ENCODE assay signal across 18 cellular contexts in genomic region chr5:92378961-92379611, GRCh38.
DNase-seq lines count a peak whose midpoint lies in the region; ATAC-seq and TF ChIP-seq lines count a peak whose summit lies in the region.
"Had no signal": no experiment of that assay in that cellular context is flagged by ENCODE, and none has a peak within 500 bp of the region (broad histone marks: within the 10 kb centered on the region; RNA-seq: fewer than 3 reads in every experiment).

No MANE protein-coding gene starts in this region.

- H3K9me3 Mint-ChIP-seq in osteocyte (ENCODE audit: unreplicated experiment), result peaks cover 3% of the 10 kb centered on the region
- H3K9me3 Mint-ChIP-seq: activated naive CD8-positive, alpha-beta T cell treated with anti-CD3 and anti-CD28 coated beads, Interleukin-2, amount 10 ng/mL, durations not matched to agents 7 days and 5 days; nephron had no signal

- peaks cover 5% of the 10 kb centered on the region for H3K4me1 ChIP-seq in cardiac muscle cell (ENCODE audit: low read depth)
- H3K4me1 ChIP-seq: foreskin keratinocyte had no signal

- no peak overlapping the region for H3K27ac ChIP-seq in cardiac muscle cell
- H3K27ac ChIP-seq: foreskin keratinocyte, skin epidermis had no signal

- H3K4me1 Mint-ChIP-seq in osteocyte (ENCODE audit: unreplicated experiment), result peaks cover 26% of the 10 kb centered on the region
- H3K4me1 Mint-ChIP-seq: activated naive CD8-positive, alpha-beta T cell treated with anti-CD3 and anti-CD28 coated beads, Interleukin-2, amount 10 ng/mL, durations not matched to agents 7 days and 5 days; nephron had no signal

- peak; percentile 79 for DNase-seq in HT1080 (ENCODE audit: low read depth)
- peak; percentile 18 for DNase-seq in amniotic epithelial cell (ENCODE audit: low read depth)
- DNase-seq in cardiac muscle cell (ENCODE audit: low read depth in 1 of 2, low spot score in 1 of 2), result peak; percentile 13 to 31
- DNase-seq in osteocyte (ENCODE audit: extremely low spot score, unreplicated experiment), result no peak
- DNase-seq in SK-N-DZ (ENCODE audit: low spot score), result no peak
- DNase-seq in germinal center (ENCODE audit: low spot score), result no peak
- no peak for DNase-seq in stimulated activated naive CD4-positive, alpha-beta T cell treated with Interleukin-2 at 50 U/mL for 16 hours (lab: John Stamatoyannopoulos, UW)
- DNase-seq: activated naive CD8-positive, alpha-beta T cell treated with anti-CD3 and anti-CD28 coated beads, Interleukin-2, amount 10 ng/mL, durations not matched to agents 7 days and 5 days; activated T-cell treated with anti-CD3 and anti-CD28 coated beads, Interleukin-2, amount 50 U/mL, for 1 hour; left cardiac atrium; MG63; NCI-H2107 had no signal

- no peak overlapping the region for H3K4me3 Mint-ChIP-seq in osteocyte (ENCODE audit: unreplicated experiment)
- H3K4me3 Mint-ChIP-seq: activated naive CD8-positive, alpha-beta T cell treated with anti-CD3 and anti-CD28 coated beads, Interleukin-2, amount 10 ng/mL, durations not matched to agents 7 days and 5 days; nephron had no signal

- no peaks in the 10 kb centered on the region for H3K27me3 ChIP-seq in cardiac muscle cell
- H3K27me3 ChIP-seq: foreskin keratinocyte, MG63 had no signal

- H3K36me3 ChIP-seq in cardiac muscle cell, result no peaks in the 10 kb centered on the region
- H3K36me3 ChIP-seq: HAP-1, MG63 had no signal

- H3K9me3 ChIP-seq in cardiac muscle cell (ENCODE audit: low read depth), result no peaks in the 10 kb centered on the region
- H3K9me3 ChIP-seq: HAP-1, MG63 had no signal

- H3K36me3 Mint-ChIP-seq in osteocyte (ENCODE audit: unreplicated experiment), result no peaks in the 10 kb centered on the region
- H3K36me3 Mint-ChIP-seq: activated naive CD8-positive, alpha-beta T cell treated with anti-CD3 and anti-CD28 coated beads, Interleukin-2, amount 10 ng/mL, durations not matched to agents 7 days and 5 days had no signal

- H3K4me3 ChIP-seq in cardiac muscle cell, result no peak overlapping the region
- H3K4me3 ChIP-seq: HAP-1, MG63, skin epidermis had no signal

- no peak for ATAC-seq in HG03469 (IDR thresholded peaks at IDR 0.05; ENCODE audit: unreplicated experiment)
- ATAC-seq: activated CD4-positive, CD25-positive, alpha-beta regulatory T cell treated with anti-CD3 and anti-CD28 coated beads, Interleukin-2, amount 50 U/mL, for 24 hours; foreskin keratinocyte had no signal

- peak overlapping the region; percentile 69 for H3K27ac Mint-ChIP-seq in osteocyte (ENCODE audit: unreplicated experiment)
- H3K27ac Mint-ChIP-seq: activated naive CD8-positive, alpha-beta T cell treated with anti-CD3 and anti-CD28 coated beads, Interleukin-2, amount 10 ng/mL, durations not matched to agents 7 days and 5 days; nephron had no signal

- no peak for TF ChIP-seq CTCF in cardiac muscle cell (IDR thresholded peaks at IDR 0.05; ENCODE audit: low read depth, low read length)
- no peak for TF ChIP-seq CTCF in osteocyte (IDR thresholded peaks at IDR 0.05)

- no peaks in the 10 kb centered on the region for H3K27me3 Mint-ChIP-seq in osteocyte (ENCODE audit: unreplicated experiment)
- H3K27me3 Mint-ChIP-seq: activated naive CD8-positive, alpha-beta T cell treated with anti-CD3 and anti-CD28 coated beads, Interleukin-2, amount 10 ng/mL, durations not matched to agents 7 days and 5 days had no signal

Comparison
In these comparisons a context has a peak if more than half of its experiments do, and no peak if none do; other contexts are left out.
1. DNase-seq: peak in HT1080 (single experiment), amniotic epithelial cell (single experiment) and cardiac muscle cell (2 of 2); none in osteocyte (single experiment), SK-N-DZ (single experiment), germinal center (single experiment) and stimulated activated naive CD4-positive, alpha-beta T cell treated with Interleukin-2 at 50 U/mL for 16 hours (single experiment).